Comparison of ENCODE assay signal across 1 cellular context in genomic region chr4:39464886-39465501, GRCh38.
A peak's percentile ranks its signal among the peaks of the same experiment; 100 is the strongest.
TF ChIP-seq lines count a peak whose summit lies in the region.

No MANE protein-coding gene starts in this region.

TF ChIP-seq in K562, 482 proteins besides CTCF, POLR2A, EP300 and RAD21 (continued from another document and continues in another):
- TF ChIP-seq PRPF4 (IDR thresholded peaks at IDR 0.05; ENCODE audit: insufficient read depth, low read depth, low read length, poor library complexity, severe bottlenecking), result no peak
- TF ChIP-seq SRSF7 (optimal IDR thresholded peaks at IDR 0.05; ENCODE audit: low read depth, low read length), result no peak
- no peak for TF ChIP-seq ZBTB49 (CRISPR knock-in tag; IDR thresholded peaks at IDR 0.05; ENCODE audit: borderline replicate concordance)
- no peak for TF ChIP-seq SAFB (IDR thresholded peaks at IDR 0.05; ENCODE audit: borderline replicate concordance, low read depth, low read length)
- TF ChIP-seq CEBPZ (IDR thresholded peaks at IDR 0.05; ENCODE audit: borderline replicate concordance, low read depth, low read length), result no peak
- no peak for TF ChIP-seq TSC22D4 (tag; IDR thresholded peaks at IDR 0.05)
- peak; percentile 68 for TF ChIP-seq C11orf30 (IDR thresholded peaks at IDR 0.05; ENCODE audit: low read depth)
- no peak for TF ChIP-seq SUPT5H (IDR thresholded peaks at IDR 0.05)
- TF ChIP-seq POU5F1 (IDR thresholded peaks at IDR 0.05; ENCODE audit: borderline replicate concordance, low read depth, low read length, partially characterized antibody), result no peak
- TF ChIP-seq HDAC1 (IDR thresholded peaks at IDR 0.05), result no peak
- TF ChIP-seq ZNF764 (CRISPR knock-in tag; IDR thresholded peaks at IDR 0.05; ENCODE audit: low read depth), result no peak
- TF ChIP-seq HDAC3 (IDR thresholded peaks at IDR 0.05; ENCODE audit: borderline replicate concordance, partially characterized antibody), result peak; percentile 33
- peak; percentile 16; the same call in 1 of the 2 replicates for TF ChIP-seq DMBX1 (CRISPR knock-in tag; IDR thresholded peaks at IDR 0.05; ENCODE audit: borderline replicate concordance)
- TF ChIP-seq REST (CRISPR knock-in tag; IDR thresholded peaks at IDR 0.05; ENCODE audit: low read depth), result no peak
- TF ChIP-seq ETV6 (IDR thresholded peaks at IDR 0.05; ENCODE audit: borderline replicate concordance in 1 of 2, low read depth in 2 of 2, low read length in 1 of 2), result no peak
- no peak for TF ChIP-seq ETV6 (CRISPR knock-in tag; IDR thresholded peaks at IDR 0.05; ENCODE audit: borderline replicate concordance)
- TF ChIP-seq EZH2 (IDR thresholded peaks at IDR 0.05; ENCODE audit: borderline replicate concordance, low read depth, low read length), result no peak
- TF ChIP-seq MXI1 (IDR thresholded peaks at IDR 0.05; ENCODE audit: low read depth, low read length), result no peak
- TF ChIP-seq ATF2 (CRISPR knock-in tag; IDR thresholded peaks at IDR 0.05), result peak; percentile 53; the same call in 1 of the 2 replicates
- no peak for TF ChIP-seq NR2C2 (CRISPR knock-in tag; IDR thresholded peaks at IDR 0.05)
- no peak for TF ChIP-seq NR2C2 (tag; IDR thresholded peaks at IDR 0.05)
- no peak; the same call in 1 of the 2 replicates for TF ChIP-seq ARID1B (IDR thresholded peaks at IDR 0.05)
- TF ChIP-seq ZNF740 (CRISPR knock-in tag; IDR thresholded peaks at IDR 0.05), result no peak
- no peak for TF ChIP-seq ZNF740 (tag; IDR thresholded peaks at IDR 0.05)
- TF ChIP-seq POLR2H (tag; IDR thresholded peaks at IDR 0.05; ENCODE audit: low read depth), result peak; percentile 55; the same call in 1 of the 2 replicates
- TF ChIP-seq CREM (IDR thresholded peaks at IDR 0.05; ENCODE audit: low read depth), result peak; percentile 97
- TF ChIP-seq JUND (IDR thresholded peaks at IDR 0.05; ENCODE audit: borderline replicate concordance, low read depth, low read length), result peak; percentile 95
- TF ChIP-seq JUND (tag; IDR thresholded peaks at IDR 0.05; ENCODE audit: borderline replicate concordance, low read depth, low read length), result peak; percentile 99
- peak; percentile 96 for TF ChIP-seq JUNB (CRISPR knock-in tag; conservative IDR thresholded peaks at IDR 0.05)
- TF ChIP-seq EHMT2 (IDR thresholded peaks at IDR 0.05), result peak; percentile 61; the same call in 1 of the 2 replicates
- TF ChIP-seq ZNF311 (CRISPR knock-in tag; IDR thresholded peaks at IDR 0.05), result 0 out of 2 replicates have a peak, but pooled peaks have one; percentile 46
- TF ChIP-seq ZBTB7A (IDR thresholded peaks at IDR 0.05; ENCODE audit: borderline replicate concordance, control insufficient read depth, low read depth, low read length), result no peak
- no peak for TF ChIP-seq ETS2 (tag; IDR thresholded peaks at IDR 0.05; ENCODE audit: borderline replicate concordance, poor library complexity, severe bottlenecking)
- TF ChIP-seq DLX4 (CRISPR knock-in tag; IDR thresholded peaks at IDR 0.05), result no peak
- no peak for TF ChIP-seq ZFPM2 (CRISPR knock-in tag; IDR thresholded peaks at IDR 0.05)
- no peak for TF ChIP-seq AFF4 (CRISPR knock-in tag; IDR thresholded peaks at IDR 0.05)
- TF ChIP-seq FOXK2 (conservative IDR thresholded peaks at IDR 0.05 in 1 of 2, IDR thresholded peaks at IDR 0.05 in 1 of 2; ENCODE audit: low read depth in 2 of 2), result peak; percentile 74 to 77
- no peak for TF ChIP-seq TFAM (CRISPR knock-in tag; conservative IDR thresholded peaks at IDR 0.05)
- TF ChIP-seq ZNF830 (CRISPR knock-in tag; IDR thresholded peaks at IDR 0.05), result no peak
- TF ChIP-seq RBM14 (IDR thresholded peaks at IDR 0.05; ENCODE audit: borderline replicate concordance, insufficient read depth, low read depth, low read length), result no peak
- no peak for TF ChIP-seq ZFP30 (CRISPR knock-in tag; IDR thresholded peaks at IDR 0.05; ENCODE audit: borderline replicate concordance)
- no peak for TF ChIP-seq LEF1 (IDR thresholded peaks at IDR 0.05)
- TF ChIP-seq MBD2 (IDR thresholded peaks at IDR 0.05; ENCODE audit: borderline replicate concordance, low read depth), result no peak
- no peak for TF ChIP-seq ZNF717 (CRISPR knock-in tag; IDR thresholded peaks at IDR 0.05)
- no peak for TF ChIP-seq STAG1 (CRISPR knock-in tag; IDR thresholded peaks at IDR 0.05; ENCODE audit: borderline replicate concordance)
- no peak for TF ChIP-seq MTA2 (IDR thresholded peaks at IDR 0.05; ENCODE audit: low read depth)
- no peak; the same call in 1 of the 2 replicates for TF ChIP-seq ZNF707 (CRISPR knock-in tag; conservative IDR thresholded peaks at IDR 0.05)
- peak; percentile 43; the same call in 1 of the 2 replicates for TF ChIP-seq POLR2AphosphoS5 (IDR thresholded peaks at IDR 0.05; ENCODE audit: control insufficient read depth, insufficient read depth, low read depth, low read length)
- TF ChIP-seq PHF21A (IDR thresholded peaks at IDR 0.05; ENCODE audit: borderline replicate concordance, low read depth), result no peak
- TF ChIP-seq HDAC2 (IDR thresholded peaks at IDR 0.05), result peak; percentile 22; the same call in 1 of the 2 replicates
- TF ChIP-seq BHLHE40 (IDR thresholded peaks at IDR 0.05; ENCODE audit: low read length), result no peak
- no peak for TF ChIP-seq TCF7L2 (IDR thresholded peaks at IDR 0.05; ENCODE audit: low read depth, low read length)
- TF ChIP-seq ZFP91 (CRISPR knock-in tag; IDR thresholded peaks at IDR 0.05), result peak; percentile 89
